ENCODE assay signal across 12 cellular contexts in genomic region chr17:8892338-8892690, GRCh38. TPM values are rescaled to one million over a fixed set of nuclear protein-coding genes. Genes with fewer than 3 reads are reported as not detected.
DNase-seq lines count a peak whose midpoint lies in the region; ATAC-seq, FAIRE-seq and TF ChIP-seq lines count a peak whose summit lies in the region.
"Had no signal": no experiment of that assay in that cellular context is flagged by ENCODE, and none has a peak within 500 bp of the region (broad histone marks: within the 10 kb centered on the region; RNA-seq: fewer than 3 reads in every experiment).

No MANE protein-coding gene starts in this region.

- H3K4me1 ChIP-seq in GM12878 (ENCODE audit: control insufficient read depth, insufficient read depth, low read length): peaks cover 46% of the 10 kb centered on the region

- no TSS peak for BruUV-seq in GM12878 (replicated peaks; lab: Mats Ljungman, UMichigan)

- peaks cover 7 to 30% of the 10 kb centered on the region in 2 experiments; a peak in 3 of 4 replicates for H3K36me3 ChIP-seq in GM12878 (ENCODE audit: control insufficient read depth in 2 of 2, insufficient read depth in 2 of 2, low read length in 1 of 2)

- FAIRE-seq in GM18507 (lab: Jason Lieb, UNC): peak; percentile 93
- FAIRE-seq in GM12878 (lab: Jason Lieb, UNC): peak; percentile 49
- FAIRE-seq in frontal cortex (lab: Jason Lieb, UNC): no peak
- FAIRE-seq: small intestine had no signal

- SMC1A ChIA-PET in GM12878 (lab: Charles Lee; ENCODE audit: uncharacterized antibody, unreplicated experiment): interaction anchor here (0.7 to 13.6 kb wide), 20 partner anchors 9 to 107 kb away, joined by 3 to 208 read pairs (median 6); partner anchors contain the start of genes PIK3R5 and PIK3R6

- peak overlapping the region; percentile 31; the same call in 1 of the 2 replicates for H3K4me3 ChIP-seq in GM12878

- DNase-seq in COLO829 (ENCODE audit: low spot score) (peak; percentile 12), GM18507 (ENCODE audit: extremely low spot score, insufficient read length, low read depth) (peak; percentile 29), GM12878 (ENCODE audit: low read depth, low spot score) (peak; percentile 92), frontal cortex (ENCODE audit: low spot score in 2 of 2) (no peak), cardiac septum (ENCODE audit: low spot score) (no peak)
- no peak for DNase-seq in stimulated activated CD4-positive, alpha-beta T cell treated with anti-CD3 and anti-CD28 coated beads, Interleukin-4, amount 100 ng/mL, for 4 hours
- DNase-seq in stimulated activated naive CD4-positive, alpha-beta T cell (lab: John Stamatoyannopoulos, UW): no peak
- DNase-seq: activated CD4-positive, alpha-beta T cell treated with anti-CD3 and anti-CD28 coated beads for 1 hour; erythroblast; NCI-H2029; small intestine had no signal

- no peaks in the 10 kb centered on the region for H3K9me3 ChIP-seq in GM12878 (replicated peaks; ENCODE audit: control insufficient read depth, insufficient read depth, low read length)

- peak; percentile 61 to 64; a peak in 2 of 4 replicates for TF ChIP-seq EP300 in GM12878 (IDR thresholded peaks at IDR 0.05; ENCODE audit: borderline replicate concordance in 1 of 2, control insufficient read depth in 1 of 2, low read depth in 2 of 2, low read length in 2 of 2)

- WGBS in GM12878 (ENCODE audit: insufficient coverage, insufficient replicate concordance, low lambda C conversion rate, missing lambda C conversion rate): 0% methylated on average over 6 of the region's 6 CpGs

- POLR2A ChIA-PET in GM12878 (lab: Charles Lee): interaction anchor here (1.0 to 8.2 kb wide), 13 partner anchors 9 to 86 kb away, joined by 3 to 74 read pairs (median 4); partner anchors contain the start of genes PIK3R5 and PIK3R6

- intact Hi-C loops in GM12878 (cut with micrococcal nuclease; ENCODE audit: unreplicated experiment) (loop anchor here (1.0 to 10.0 kb wide), 3 partner anchors 34 to 478 kb away; no protein-coding TSS in a partner anchor), cardiac septum (cut with DNase I) (loop anchor here (5.0 kb wide), 1 partner anchor 105 kb away; no protein-coding TSS in a partner anchor)

- H2AFZ ChIP-seq in GM12878 (ENCODE audit: control insufficient read depth, low read depth, low read length): no peak overlapping the region

- CTCF ChIA-PET in GM12878 (lab: Yijun Ruan, JAX): interaction anchor here (0.6 to 11.1 kb wide), 17 partner anchors 25 to 146 kb away, joined by 3 to 162 read pairs (median 6); partner anchors contain the start of gene PIK3R6

- H3K79me2 ChIP-seq in GM12878 (ENCODE audit: control insufficient read depth, insufficient read depth, low read length): peaks cover 8% of the 10 kb centered on the region; the same call in 1 of the 2 replicates

- in situ Hi-C loops in GM12878 (cut with MboI): no loop called here

- RAD21 ChIA-PET in GM12878 (lab: Charles Lee; ENCODE audit: unreplicated experiment): interaction anchor here (0.7 to 7.7 kb wide), 20 partner anchors 16 to 138 kb away, joined by 3 to 115 read pairs (median 6); partner anchors contain the start of genes PIK3R5 and PIK3R6

- ATAC-seq in HG03378 (IDR thresholded peaks at IDR 0.05; ENCODE audit: unreplicated experiment) (peak; percentile 56), GM12878 (peak; percentile 75)

- no peak for TF ChIP-seq POLR2A in GM12878 (IDR thresholded peaks at IDR 0.05; ENCODE audit: low read depth, low read length)

- no peak for TF ChIP-seq CTCF in GM12878 (IDR thresholded peaks at IDR 0.05 in 2 of 3, conservative IDR thresholded peaks at IDR 0.05 in 1 of 3; ENCODE audit: control insufficient read depth in 2 of 3, extremely low read depth in 1 of 3, insufficient read depth in 1 of 3, low read depth in 3 of 3, low read length in 3 of 3)

- H3K9ac ChIP-seq in GM12878 (ENCODE audit: control insufficient read depth, insufficient read depth, low read length): peak overlapping the region; percentile 76

- no peaks in the 10 kb centered on the region for H4K20me1 ChIP-seq in GM12878 (ENCODE audit: control insufficient read depth, insufficient read depth)

- peak overlapping the region; percentile 98 for H3K27ac ChIP-seq in GM12878 (ENCODE audit: control insufficient read depth, insufficient read depth)

- peak overlapping the region; percentile 85 for H3K4me2 ChIP-seq in GM12878 (ENCODE audit: control insufficient read depth, insufficient read depth)

- peak; percentile 18; the same call in 1 of the 2 replicates for TF ChIP-seq RAD21 in GM12878 (IDR thresholded peaks at IDR 0.05; ENCODE audit: insufficient read depth, low read depth, low read length)

- H3K27me3 ChIP-seq in GM12878 (replicated peaks in 1 of 2; ENCODE audit: control insufficient read depth in 2 of 2, insufficient read depth in 2 of 2, low read length in 1 of 2): no peaks in the 10 kb centered on the region

TF ChIP-seq in GM12878, 131 proteins besides CTCF, POLR2A, EP300 and RAD21 (continues in another document):
- TF ChIP-seq ATF2 (IDR thresholded peaks at IDR 0.05; ENCODE audit: low read length) (peak; percentile 91), SMARCA5 (IDR thresholded peaks at IDR 0.05) (no peak), MEF2B (IDR thresholded peaks at IDR 0.05; ENCODE audit: partially characterized antibody, poor library complexity, severe bottlenecking) (peak; percentile 83), CBX5 (IDR thresholded peaks at IDR 0.05; ENCODE audit: low read depth) (peak; percentile 63; the same call in 1 of the 2 replicates), SPI1 (IDR thresholded peaks at IDR 0.05; ENCODE audit: borderline replicate concordance, insufficient read depth, low read depth, low read length) (peak; percentile 85; the same call in 1 of the 2 replicates), SRF (IDR thresholded peaks at IDR 0.05; ENCODE audit: low read depth in 2 of 2, low read length in 2 of 2) (peak in 1 of 2 experiments; percentile 33; a peak in 1 of 4 replicates), SMAD1 (IDR thresholded peaks at IDR 0.05; ENCODE audit: low read depth, partially characterized antibody) (peak; percentile 21), BCL11A (IDR thresholded peaks at IDR 0.05; ENCODE audit: low read depth, low read length) (peak; percentile 73), ZBED1 (IDR thresholded peaks at IDR 0.05; ENCODE audit: borderline replicate concordance) (peak; percentile 69; the same call in 1 of the 2 replicates), NFIC (IDR thresholded peaks at IDR 0.05; ENCODE audit: low read depth, low read length) (peak; percentile 93), SP1 (IDR thresholded peaks at IDR 0.05; ENCODE audit: low read depth, low read length) (peak; percentile 22), IKZF2 (IDR thresholded peaks at IDR 0.05) (peak; percentile 91 to 92), HSF1 (IDR thresholded peaks at IDR 0.05; ENCODE audit: low read depth, low read length) (no peak), TCF3 (IDR thresholded peaks at IDR 0.05; ENCODE audit: borderline replicate concordance, insufficient read depth, low read depth, low read length) (peak; percentile 5; the same call in 1 of the 2 replicates), RUNX3 (IDR thresholded peaks at IDR 0.05; ENCODE audit: low read length) (peak; percentile 78), POU2F2 (IDR thresholded peaks at IDR 0.05; ENCODE audit: borderline replicate concordance, low read depth, low read length) (peak; percentile 26; the same call in 1 of the 3 replicates), FOXM1 (IDR thresholded peaks at IDR 0.05; ENCODE audit: low read depth, low read length) (peak; percentile 91), EED (IDR thresholded peaks at IDR 0.05; ENCODE audit: low read depth) (peak; percentile 95)

RNA-seq across cellular contexts. Expression of gene PIK3R6, which starts 24.8 kb away (rescaled TPM):
- 293 and 314 TPM in 2 replicates for total RNA-seq in GM12878 (2013; cell fraction: nucleolus; rRNA removed)
- total RNA-seq in GM12878 (2014; rRNA removed) (40.3 and 44.7 TPM in 2 replicates), GM12878 (2014; rRNA removed; fragmentation: Illumina TruSeq; extraction: Trizol) (26.4 and 27.9 TPM in 2 replicates), GM12878 (2021) (76.7 and 81.7 TPM in 2 replicates), frontal cortex (under 0.01 TPM), cardiac septum (1.00 TPM)
- 68.9 TPM for polyA plus RNA-seq in GM12878 (2011; ENCODE audit: low read depth)
- polyA plus RNA-seq in GM12878 (2011; rRNA removed) (73.5 and 146 TPM in 2 replicates), GM12878 (2014; fragmentation: Illumina TruSeq; extraction: Trizol) (31.6 and 54.7 TPM in 2 replicates), GM12878 (2014; fragmentation: Nextera tagmentation; extraction: Ambion mirVana) (1 to 10 TPM; 6.7 to 7.4 TPM), GM12878 (2014; rRNA removed) (86.5 and 99.8 TPM in 2 replicates), GM12878 (2016; fragmentation: Nextera tagmentation; extraction: Ambion mirVana) (100 to 1,000 TPM; 103 to 109 TPM)
- 164 and 182 TPM in 2 replicates for polyA plus RNA-seq in GM12878 (2011; cell fraction: cytosol; rRNA removed)
- polyA plus RNA-seq in GM12878 (2011; cell fraction: nucleus; rRNA removed): 666 and 871 TPM in 2 replicates
- polyA plus RNA-seq in GM12878 (2012): 144 and 184 TPM in 2 replicates
- 99.0 and 156 TPM in 2 replicates for polyA minus RNA-seq in GM12878 (2011; rRNA and poly(A)+ RNA removed)
- polyA minus RNA-seq in GM12878 (2011; cell fraction: cytosol; rRNA and poly(A)+ RNA removed): 50.8 and 58.4 TPM in 2 replicates
- 143 and 160 TPM in 2 replicates for polyA minus RNA-seq in GM12878 (2011; cell fraction: nucleus; rRNA and poly(A)+ RNA removed)

Comparison
In these comparisons a context has a peak if more than half of its experiments do, and no peak if none do; other contexts are left out.
1. DNase-seq: peak in COLO829 (single experiment), GM18507 (single experiment) and GM12878 (single experiment); none in stimulated activated CD4-positive, alpha-beta T cell treated with anti-CD3 and anti-CD28 coated beads, Interleukin-4, amount 100 ng/mL, for 4 hours (0 of 2), frontal cortex (0 of 2), cardiac septum (single experiment) and stimulated activated naive CD4-positive, alpha-beta T cell (0 of 6).
2. RNA of gene PIK3R6, which starts 24.8 kb away (total RNA-seq): 26.4 to 314 TPM in GM12878; 1.00 TPM in cardiac septum (single experiment) and under 0.01 TPM in frontal cortex (single experiment); every median in the first group is over 10 times any median in the second.